ENCODE assay signal across 31 cellular contexts in genomic region chr16:11271610-11272009, GRCh38. TPM values are rescaled to one million over a fixed set of nuclear protein-coding genes. Genes with fewer than 3 reads are reported as not detected.
DNase-seq lines count a peak whose midpoint lies in the region; ATAC-seq, FAIRE-seq and TF ChIP-seq lines count a peak whose summit lies in the region.
"Had no signal": no experiment of that assay in that cellular context is flagged by ENCODE, and none has a peak within 500 bp of the region (broad histone marks: within the 10 kb centered on the region; RNA-seq: fewer than 3 reads in every experiment).

No MANE protein-coding gene starts in this region.

- peak overlapping the region; percentile 87 for H3K27ac Mint-ChIP-seq in dendritic cell treated with granulocyte-macrophage colony-stimulating factor and Interleukin-4, amounts not matched to agents 40 ng/mL and 50 ng/mL, for 4 days
- H3K27ac Mint-ChIP-seq: CD8-positive, alpha-beta memory T cell had no signal

- H2BK120ac ChIP-seq in H1 (replicated peaks; ENCODE audit: low read depth, low read length) = no peak overlapping the region

- no peak overlapping the region for H3K18ac ChIP-seq in H1 (ENCODE audit: extremely low read depth, low read length)

- H4K8ac ChIP-seq in H1 (ENCODE audit: extremely low read depth, insufficient read depth, low read length) = no peak overlapping the region

- no peak overlapping the region for H2AK5ac ChIP-seq in H1 (ENCODE audit: low read depth, low read length)

- no peak overlapping the region for H4K5ac ChIP-seq in H1 (ENCODE audit: insufficient read length, low read depth, low read length)

- no peak overlapping the region for H3K56ac ChIP-seq in H1 (replicated peaks; ENCODE audit: insufficient read length, low read depth, low read length)

- no peak overlapping the region for H2BK15ac ChIP-seq in H1 (ENCODE audit: low read length)

- H3K27me3 Mint-ChIP-seq in dendritic cell treated with granulocyte-macrophage colony-stimulating factor and Interleukin-4, amounts not matched to agents 40 ng/mL and 50 ng/mL, for 4 days = peaks cover 46% of the 10 kb centered on the region
- H3K27me3 Mint-ChIP-seq: CD4-positive, alpha-beta memory T cell had no signal

- POLR2A ChIA-PET in H1 (lab: Charles Lee; ENCODE audit: partially characterized antibody) = interaction anchor here (1.2 kb wide), 1 partner anchor 37 kb away, joined by 3 read pairs; no protein-coding TSS in a partner anchor

- H3K14ac ChIP-seq in H1 (ENCODE audit: insufficient read length) = no peak overlapping the region

- H3K79me1 ChIP-seq in H1 (ENCODE audit: low read depth, low read length) = no peaks in the 10 kb centered on the region

- H3K4me1 ChIP-seq in H1 (replicated peaks in 1 of 4; ENCODE audit: control insufficient read depth in 3 of 4, insufficient read depth in 4 of 4, low read length in 3 of 4) = peaks cover 0 to 5% (median 0%) of the 10 kb centered on the region in 4 experiments; a peak in 2 of 7 replicates
- H3K4me1 ChIP-seq in osteoblast (ENCODE audit: insufficient read depth, low read length) = no peaks in the 10 kb centered on the region
- no peaks in the 10 kb centered on the region for H3K4me1 ChIP-seq in pancreas
- H3K4me1 ChIP-seq: BE2C had no signal

- H2BK5ac ChIP-seq in H1 (ENCODE audit: low read depth, low read length) = no peak overlapping the region

- no peak overlapping the region for H3K4ac ChIP-seq in H1 (replicated peaks; ENCODE audit: insufficient read length, low read depth, low read length)

- H2BK20ac ChIP-seq in H1 (ENCODE audit: low read length) = no peak overlapping the region

- TF ChIP-seq EP300 in H1 (IDR thresholded peaks at IDR 0.05; ENCODE audit: borderline replicate concordance in 1 of 2, low read depth in 2 of 2, low read length in 2 of 2) = no peak

- ATAC-seq in left colon = no peak
- no peak for ATAC-seq in left ventricle myocardium superior
- ATAC-seq in pancreas = no peak
- ATAC-seq: GM12878 had no signal

- H4K20me1 ChIP-seq in H1 (replicated peaks in 1 of 2; ENCODE audit: control insufficient read depth in 1 of 2, insufficient read depth in 2 of 2, low read length in 2 of 2) (no peaks in the 10 kb centered on the region), osteoblast (ENCODE audit: insufficient read depth, low read length) (no peaks in the 10 kb centered on the region)
- H4K20me1 ChIP-seq: BLaER1 had no signal

- no peak for FAIRE-seq in H1 (lab: Jason Lieb, UNC)
- no peak for FAIRE-seq in pancreas (lab: Jason Lieb, UNC)
- FAIRE-seq: A204.1, GM12878, GM12892, GM18507 had no signal

- WGBS in H1 (ENCODE audit: extremely low coverage in 1 of 2, insufficient coverage in 1 of 2, insufficient read length in 1 of 2, insufficient replicate concordance in 2 of 2, low coverage in 1 of 2, low lambda C conversion rate in 2 of 2, missing lambda C conversion rate in 1 of 2), 2 experiments = 95% methylated on average over 10 of the region's 10 CpGs; no CpG with 5 or more reads in 1 of the 2 experiments
- WGBS in pancreas, 2 donors = 86 to 93% methylated on average over 10 of the region's 10 CpGs

- DNase-seq in H1 (ENCODE audit: low read depth in 1 of 2, low spot score in 2 of 2) (no peak), osteoblast (ENCODE audit: insufficient read length, low spot score, missing footprints) (peak; percentile 66), left colon (no peak), left ventricle myocardium superior (no peak), pancreas (no peak)
- DNase-seq: 8988T; ACHN; BE2C; C1 segment of cervical spinal cord; CD4-positive, alpha-beta memory T cell; CD4-positive, CD25-positive, alpha-beta regulatory T cell; CD8-positive, alpha-beta memory T cell; COR-L47; DMS 273 treated with DMSO at 0.1 percent for 48 hours; DMS153; DMS53; DMS79; DND-41; EL; GDM1 had no signal

- intact Hi-C loops in dendritic cell treated with granulocyte-macrophage colony-stimulating factor and Interleukin-4, amounts not matched to agents 40 ng/mL and 50 ng/mL, for 4 days (cut with micrococcal nuclease) = no loop called here
- intact Hi-C loops in left colon (cut with DNase I, micrococcal nuclease) (no loop called here), left ventricle myocardium superior (cut with micrococcal nuclease) (no loop called here), pancreas (cut with DNase I) (no loop called here)

- no peaks in the 10 kb centered on the region for H3K79me2 ChIP-seq in H1 (ENCODE audit: control insufficient read depth in 1 of 2, insufficient read depth in 2 of 2, low read length in 2 of 2)
- H3K79me2 ChIP-seq in osteoblast (ENCODE audit: insufficient read depth, low read length) = no peaks in the 10 kb centered on the region

- no peak overlapping the region for H3K9ac ChIP-seq in H1 (replicated peaks in 1 of 4; ENCODE audit: extremely low read depth in 1 of 4, low read depth in 3 of 4, low read length in 3 of 4)
- H3K9ac ChIP-seq: BLaER1 had no signal

- peaks cover 40% of the 10 kb centered on the region for H3K4me1 Mint-ChIP-seq in dendritic cell treated with granulocyte-macrophage colony-stimulating factor and Interleukin-4, amounts not matched to agents 40 ng/mL and 50 ng/mL, for 4 days (ENCODE audit: low read depth)
- H3K4me1 Mint-ChIP-seq: CD4-positive, alpha-beta memory T cell; CD4-positive, CD25-positive, alpha-beta regulatory T cell; CD8-positive, alpha-beta memory T cell had no signal

- TF ChIP-seq CTCF in H1 (IDR thresholded peaks at IDR 0.05; ENCODE audit: control extremely low read depth in 1 of 3, insufficient read depth in 1 of 3, low read depth in 1 of 3, low read length in 3 of 3) = no peak
- TF ChIP-seq CTCF in osteoblast (IDR thresholded peaks at IDR 0.05; ENCODE audit: extremely low read depth, low read depth, low read length) = no peak
- TF ChIP-seq CTCF in pancreas (IDR thresholded peaks at IDR 0.05) = no peak

- CTCF ChIA-PET in H1 (lab: Charles Lee; ENCODE audit: partially characterized antibody) = interaction anchor here (0.6 to 8.1 kb wide), 6 partner anchors 14 to 836 kb away, joined by 3 to 79 read pairs (median 4); partner anchors contain the start of gene SOCS1

- no peak overlapping the region for H2AFZ ChIP-seq in H1 (ENCODE audit: low read length)
- H2AFZ ChIP-seq in osteoblast (ENCODE audit: low read length) = no peak overlapping the region

- TF ChIP-seq RAD21 in H1 (IDR thresholded peaks at IDR 0.05 in 1 of 2, conservative IDR thresholded peaks at IDR 0.05 in 1 of 2; ENCODE audit: low read depth in 2 of 2, low read length in 2 of 2) = no peak

- no peaks in the 10 kb centered on the region for H3K9me3 Mint-ChIP-seq in dendritic cell treated with granulocyte-macrophage colony-stimulating factor and Interleukin-4, amounts not matched to agents 40 ng/mL and 50 ng/mL, for 4 days
- H3K9me3 Mint-ChIP-seq: CD14-positive monocyte; CD4-positive, alpha-beta memory T cell; CD4-positive, CD25-positive, alpha-beta regulatory T cell; CD8-positive, alpha-beta memory T cell had no signal

- H3K4me3 ChIP-seq in H1 (ENCODE audit: extremely low read depth in 1 of 4, insufficient read depth in 2 of 4, low read depth in 3 of 4, low read length in 4 of 4) (no peak overlapping the region), osteoblast (ENCODE audit: insufficient read depth, low read length) (no peak overlapping the region), pancreas (no peak overlapping the region)
- H3K4me3 ChIP-seq: BLaER1, GM12878 had no signal

- H4K91ac ChIP-seq in H1 (replicated peaks; ENCODE audit: insufficient read length, low read length) = no peak overlapping the region

- H3K9me3 ChIP-seq in H1 (ENCODE audit: insufficient read depth in 2 of 2, low read depth in 1 of 2, low read length in 1 of 2) = no peaks in the 10 kb centered on the region
- no peaks in the 10 kb centered on the region for H3K9me3 ChIP-seq in osteoblast (ENCODE audit: low read depth, low read length)
- no peaks in the 10 kb centered on the region for H3K9me3 ChIP-seq in pancreas
- H3K9me3 ChIP-seq: BE2C, BLaER1 had no signal

- no peaks in the 10 kb centered on the region; the same call in 1 of the 2 replicates for H3K23me2 ChIP-seq in H1 (ENCODE audit: low read depth, low read length)

- H3K27me3 ChIP-seq in H1 (replicated peaks in 1 of 4; ENCODE audit: control insufficient read depth in 3 of 4, extremely low read depth in 1 of 4, insufficient read depth in 3 of 4, low read length in 3 of 4) = no peaks in the 10 kb centered on the region
- H3K27me3 ChIP-seq in osteoblast (ENCODE audit: insufficient read depth, low read length) = peaks cover 4% of the 10 kb centered on the region
- no peaks in the 10 kb centered on the region for H3K27me3 ChIP-seq in pancreas
- H3K27me3 ChIP-seq: BE2C, BLaER1 had no signal

- no peaks in the 10 kb centered on the region for H3K36me3 ChIP-seq in H1 (ENCODE audit: control insufficient read depth in 2 of 4, insufficient read depth in 4 of 4, low read length in 3 of 4)
- H3K36me3 ChIP-seq in osteoblast (ENCODE audit: insufficient read depth, low read length) = no peaks in the 10 kb centered on the region
- no peaks in the 10 kb centered on the region for H3K36me3 ChIP-seq in pancreas
- H3K36me3 ChIP-seq: BE2C, BLaER1 had no signal

- no peak for TF ChIP-seq POLR2A in H1 (IDR thresholded peaks at IDR 0.05; ENCODE audit: control extremely low read depth in 1 of 2, low read depth in 2 of 2, low read length in 2 of 2)

- 0 out of 2 replicates have a peak overlapping the region, but pooled peaks have one; percentile 39 for H2BK12ac ChIP-seq in H1 (ENCODE audit: low read depth, low read length)

- H3K27ac ChIP-seq in H1 (ENCODE audit: low read depth, low read length) = no peak overlapping the region
- H3K27ac ChIP-seq in osteoblast (ENCODE audit: low read depth, low read length) = no peak overlapping the region
- no peak overlapping the region for H3K27ac ChIP-seq in pancreas
- H3K27ac ChIP-seq: BLaER1 had no signal

- no peak overlapping the region for H3K4me3 Mint-ChIP-seq in dendritic cell treated with granulocyte-macrophage colony-stimulating factor and Interleukin-4, amounts not matched to agents 40 ng/mL and 50 ng/mL, for 4 days
- H3K4me3 Mint-ChIP-seq: CD4-positive, alpha-beta memory T cell; CD4-positive, CD25-positive, alpha-beta regulatory T cell; CD8-positive, alpha-beta memory T cell had no signal

- no peaks in the 10 kb centered on the region for H3K36me3 Mint-ChIP-seq in dendritic cell treated with granulocyte-macrophage colony-stimulating factor and Interleukin-4, amounts not matched to agents 40 ng/mL and 50 ng/mL, for 4 days (ENCODE audit: low read depth)
- H3K36me3 Mint-ChIP-seq: CD14-positive monocyte; CD4-positive, alpha-beta memory T cell; CD4-positive, CD25-positive, alpha-beta regulatory T cell; CD8-positive, alpha-beta memory T cell had no signal

- no peak overlapping the region for H3K23ac ChIP-seq in H1 (ENCODE audit: insufficient read length)

- H3K4me2 ChIP-seq in H1 (ENCODE audit: insufficient read depth in 1 of 2, low read depth in 2 of 2, low read length in 2 of 2) (no peak overlapping the region), osteoblast (ENCODE audit: insufficient read depth, low read length) (no peak overlapping the region)
- H3K4me2 ChIP-seq: BLaER1 had no signal

RNA-seq across cellular contexts. Expression of gene PRM3, which starts 1.8 kb away (rescaled TPM):
- not detected in 2 replicates for total RNA-seq in H1 (2021; fragmentation: NEBNext Ultra II Directional; extraction: Animal tissue kit (Norgen Biotek cat#: 25700))
- polyA plus RNA-seq in H1 (2011; rRNA removed) (not detected in 2 replicates), pancreas (not detected)
- polyA plus RNA-seq in H1 (2011; cell fraction: cytosol; rRNA removed) = not detected
- polyA plus RNA-seq in H1 (2011; cell fraction: nucleus; rRNA removed) = not detected
- polyA plus RNA-seq in H1 (2012, experiment 1 of 2) = not detected in 4 replicates
- polyA plus RNA-seq in H1 (2012, experiment 2 of 2) = not detected
- not detected for polyA plus RNA-seq in H1 (2013, experiment 1 of 2)
- polyA plus RNA-seq in H1 (2013, experiment 2 of 2) = not detected
- polyA minus RNA-seq in H1 (2011; rRNA and poly(A)+ RNA removed) = not detected in 2 replicates
- polyA minus RNA-seq in H1 (2011; cell fraction: cytosol; rRNA and poly(A)+ RNA removed) = not detected
- polyA minus RNA-seq in H1 (2011; cell fraction: nucleus; rRNA and poly(A)+ RNA removed) = not detected
- total RNA-seq in osteoblast (not detected in 2 replicates), left colon (not detected), left ventricle myocardium superior (not detected), pancreas (not detected)
- total RNA-seq: A673; CD4-positive, alpha-beta memory T cell; CD4-positive, CD25-positive, alpha-beta regulatory T cell; CD8-positive, alpha-beta memory T cell; Daoy; G401; GM12878 had no signal
- polyA plus RNA-seq: AG04450; CD14-positive monocyte; CD4-positive, alpha-beta memory T cell; CD4-positive, CD25-positive, alpha-beta regulatory T cell; CD8-positive, alpha-beta memory T cell; GM12878 had no signal

RNA-seq across cellular contexts. Expression of gene TNP2, which starts 2.5 kb away (rescaled TPM):
- total RNA-seq in H1 (2021; fragmentation: NEBNext Ultra II Directional; extraction: Animal tissue kit (Norgen Biotek cat#: 25700)) = not detected in 2 replicates
- polyA plus RNA-seq in H1 (2011; rRNA removed) (not detected in 2 replicates), pancreas (not detected)
- polyA plus RNA-seq in H1 (2011; cell fraction: cytosol; rRNA removed) = not detected
- not detected for polyA plus RNA-seq in H1 (2011; cell fraction: nucleus; rRNA removed)
- not detected in 4 replicates for polyA plus RNA-seq in H1 (2012, experiment 1 of 2)
- not detected for polyA plus RNA-seq in H1 (2012, experiment 2 of 2)
- polyA plus RNA-seq in H1 (2013, experiment 1 of 2) = not detected
- polyA plus RNA-seq in H1 (2013, experiment 2 of 2) = not detected
- not detected in 2 replicates for polyA minus RNA-seq in H1 (2011; rRNA and poly(A)+ RNA removed)
- not detected for polyA minus RNA-seq in H1 (2011; cell fraction: cytosol; rRNA and poly(A)+ RNA removed)
- polyA minus RNA-seq in H1 (2011; cell fraction: nucleus; rRNA and poly(A)+ RNA removed) = not detected
- total RNA-seq in osteoblast (not detected in 2 replicates), left colon (not detected), left ventricle myocardium superior (not detected), pancreas (not detected)
- total RNA-seq: A673; CD4-positive, alpha-beta memory T cell; CD4-positive, CD25-positive, alpha-beta regulatory T cell; CD8-positive, alpha-beta memory T cell; Daoy; G401; GM12878 had no signal
- polyA plus RNA-seq: AG04450; CD14-positive monocyte; CD4-positive, alpha-beta memory T cell; CD4-positive, CD25-positive, alpha-beta regulatory T cell; CD8-positive, alpha-beta memory T cell; GM12878 had no signal

RNA-seq across cellular contexts. Expression of gene PRM2, which starts 4.7 kb away (rescaled TPM):
- not detected in 2 replicates for total RNA-seq in H1 (2021; fragmentation: NEBNext Ultra II Directional; extraction: Animal tissue kit (Norgen Biotek cat#: 25700))
- not detected in 2 replicates for polyA plus RNA-seq in H1 (2011; rRNA removed)
- polyA plus RNA-seq in H1 (2011; cell fraction: cytosol; rRNA removed) = not detected
- polyA plus RNA-seq in H1 (2011; cell fraction: nucleus; rRNA removed) = not detected
- polyA plus RNA-seq in H1 (2012, experiment 1 of 2) = not detected in 4 replicates
- polyA plus RNA-seq in H1 (2012, experiment 2 of 2) = not detected
- polyA plus RNA-seq in H1 (2013, experiment 1 of 2) = not detected
- polyA plus RNA-seq in H1 (2013, experiment 2 of 2) = not detected
- polyA minus RNA-seq in H1 (2011; rRNA and poly(A)+ RNA removed) = not detected in 2 replicates
- not detected for polyA minus RNA-seq in H1 (2011; cell fraction: cytosol; rRNA and poly(A)+ RNA removed)
- polyA minus RNA-seq in H1 (2011; cell fraction: nucleus; rRNA and poly(A)+ RNA removed) = not detected
- not detected in 2 replicates for total RNA-seq in osteoblast
- not detected for total RNA-seq in left colon
- not detected for total RNA-seq in left ventricle myocardium superior
- not detected for total RNA-seq in pancreas
- not detected for polyA plus RNA-seq in pancreas
- total RNA-seq: A673; CD4-positive, alpha-beta memory T cell; CD4-positive, CD25-positive, alpha-beta regulatory T cell; CD8-positive, alpha-beta memory T cell; Daoy; G401; GM12878 had no signal
- polyA plus RNA-seq: AG04450; CD14-positive monocyte; CD4-positive, alpha-beta memory T cell; CD4-positive, CD25-positive, alpha-beta regulatory T cell; CD8-positive, alpha-beta memory T cell; GM12878 had no signal

RNA-seq across cellular contexts. Expression of gene PRM1, which starts 9.5 kb away (rescaled TPM):
- 0.82 and 0.92 TPM in 2 replicates for total RNA-seq in H1 (2021; fragmentation: NEBNext Ultra II Directional; extraction: Animal tissue kit (Norgen Biotek cat#: 25700))
- polyA plus RNA-seq in H1 (2011; rRNA removed) (0.54 TPM in 1 of 2 replicates, not detected in the other), pancreas (not detected)
- polyA plus RNA-seq in H1 (2011; cell fraction: cytosol; rRNA removed) = 0.65 TPM
- 0.47 TPM for polyA plus RNA-seq in H1 (2011; cell fraction: nucleus; rRNA removed)
- 0.60 to 1.1 TPM in 2 of 4 replicates, not detected in the others for polyA plus RNA-seq in H1 (2012, experiment 1 of 2)
- not detected for polyA plus RNA-seq in H1 (2012, experiment 2 of 2)
- 1.3 TPM for polyA plus RNA-seq in H1 (2013, experiment 1 of 2)
- 0.68 TPM for polyA plus RNA-seq in H1 (2013, experiment 2 of 2)
- polyA minus RNA-seq in H1 (2011; rRNA and poly(A)+ RNA removed) = not detected in 2 replicates
- polyA minus RNA-seq in H1 (2011; cell fraction: cytosol; rRNA and poly(A)+ RNA removed) = not detected
- polyA minus RNA-seq in H1 (2011; cell fraction: nucleus; rRNA and poly(A)+ RNA removed) = not detected
- total RNA-seq in osteoblast (not detected in 2 replicates), left colon (not detected), left ventricle myocardium superior (not detected), pancreas (not detected)
- total RNA-seq: A673; CD4-positive, alpha-beta memory T cell; CD4-positive, CD25-positive, alpha-beta regulatory T cell; CD8-positive, alpha-beta memory T cell; Daoy; G401; GM12878 had no signal
- polyA plus RNA-seq: AG04450; CD14-positive monocyte; CD4-positive, alpha-beta memory T cell; CD4-positive, CD25-positive, alpha-beta regulatory T cell; CD8-positive, alpha-beta memory T cell had no signal

RNA-seq across cellular contexts. Expression of gene SOCS1, which starts 15.6 kb away (rescaled TPM):
- 48.9 and 49.8 TPM in 2 replicates for total RNA-seq in H1 (2021; fragmentation: NEBNext Ultra II Directional; extraction: Animal tissue kit (Norgen Biotek cat#: 25700))
- polyA plus RNA-seq in H1 (2011; rRNA removed) = 21.0 and 46.5 TPM in 2 replicates
- 17.0 TPM for polyA plus RNA-seq in H1 (2011; cell fraction: cytosol; rRNA removed)
- polyA plus RNA-seq in H1 (2011; cell fraction: nucleus; rRNA removed) = 36.0 TPM
- polyA plus RNA-seq in H1 (2012, experiment 1 of 2) = 9.9 to 28.9 TPM (median 25.5 TPM) in 4 replicates
- 20.5 TPM for polyA plus RNA-seq in H1 (2012, experiment 2 of 2)
- polyA plus RNA-seq in H1 (2013, experiment 1 of 2) = 83.3 TPM
- polyA plus RNA-seq in H1 (2013, experiment 2 of 2) = 90.5 TPM
- 1.7 and 4.1 TPM in 2 replicates for polyA minus RNA-seq in H1 (2011; rRNA and poly(A)+ RNA removed)
- 22.5 TPM for polyA minus RNA-seq in H1 (2011; cell fraction: cytosol; rRNA and poly(A)+ RNA removed)
- polyA minus RNA-seq in H1 (2011; cell fraction: nucleus; rRNA and poly(A)+ RNA removed) = 60.0 TPM
- 1.1 and 1.8 TPM in 2 replicates for total RNA-seq in osteoblast
- 1 to 10 TPM; 4.7 to 4.9 TPM for total RNA-seq in left colon
- total RNA-seq in left ventricle myocardium superior = 3.8 TPM
- total RNA-seq in pancreas = 1 to 10 TPM; 1.3 to 7.9 (median 1.8) TPM
- 1 to 10 TPM; 4.6 to 5.7 TPM for polyA plus RNA-seq in pancreas
